22 cellular contexts compared by ENCODE assay signal in the genomic region with DNA sequence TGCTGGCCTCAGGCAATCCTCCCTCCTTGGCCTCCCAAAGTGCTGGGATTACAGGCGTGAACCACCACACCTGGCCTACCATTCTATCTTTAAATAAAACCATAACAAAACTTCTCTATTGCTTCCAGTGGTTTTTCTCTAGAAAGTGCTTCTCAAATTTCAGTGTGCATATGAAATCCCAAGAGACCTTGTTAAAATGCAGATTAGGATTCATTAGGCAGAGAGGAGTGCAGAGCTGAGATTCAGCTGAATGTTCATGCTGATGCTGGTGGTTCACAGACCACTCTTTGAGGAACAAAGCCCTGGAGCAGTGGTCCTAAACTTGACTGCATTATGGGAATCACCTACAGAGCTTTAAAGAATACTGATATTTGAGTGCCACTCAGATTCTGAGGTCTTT. TPM values are rescaled to one million over a fixed set of nuclear protein-coding genes. Genes with fewer than 3 reads are reported as not detected.
A peak's percentile ranks its signal among the peaks of the same experiment; 100 is the strongest.
DNase-seq lines count a peak whose midpoint lies in the region; TF ChIP-seq lines count a peak whose summit lies in the region.
"Had no signal": no experiment of that assay in that cellular context is flagged by ENCODE, and none has a peak within 500 bp of the region (broad histone marks: within the 10 kb centered on the region; RNA-seq: fewer than 3 reads in every experiment).

No MANE protein-coding gene starts in this region.

- TF ChIP-seq CTCF in A673 (conservative IDR thresholded peaks at IDR 0.05; ENCODE audit: low read depth, low read length) = no peak
- TF ChIP-seq CTCF in nephron progenitor cell (IDR thresholded peaks at IDR 0.05) = no peak

- peaks cover 9% of the 10 kb centered on the region for H3K4me1 ChIP-seq in A673 (ENCODE audit: insufficient read depth, low read length, poor library complexity, severe bottlenecking)
- H3K4me1 ChIP-seq: BE2C, HAP-1 had no signal

- no peak overlapping the region for H3K27ac Mint-ChIP-seq in activated naive CD4-positive, alpha-beta T cell treated with anti-CD3 and anti-CD28 coated beads, Interleukin-2, amount 10 ng/mL, durations not matched to agents 7 days and 5 days
- no peak overlapping the region for H3K27ac Mint-ChIP-seq in nephron progenitor cell
- H3K27ac Mint-ChIP-seq: CD14-positive monocyte; CD4-positive, alpha-beta T cell; CD8-positive, alpha-beta memory T cell; HFFc6 had no signal

- CTCF ChIA-PET in A673 (lab: Charles Lee) = interaction anchor here (0.5 kb wide), 1 partner anchor 1144 kb away, joined by 4 read pairs; no protein-coding TSS in a partner anchor
- CTCF ChIA-PET in activated naive CD4-positive, alpha-beta T cell treated with anti-CD3 and anti-CD28 coated beads, Interleukin-2, amount 10 ng/mL, durations not matched to agents 7 days and 5 days (lab: Charles Lee) = no interaction called here

- BruUV-seq in A673 (replicated peaks; lab: Mats Ljungman, UMichigan) = no TSS peak

- H3K4me3 Mint-ChIP-seq in activated naive CD4-positive, alpha-beta T cell treated with anti-CD3 and anti-CD28 coated beads, Interleukin-2, amount 10 ng/mL, durations not matched to agents 7 days and 5 days = no peak overlapping the region
- no peak overlapping the region for H3K4me3 Mint-ChIP-seq in nephron progenitor cell
- H3K4me3 Mint-ChIP-seq: CD14-positive monocyte; CD4-positive, alpha-beta T cell; HFFc6 had no signal

- H3K36me3 ChIP-seq in A673 (ENCODE audit: insufficient read depth, low read length, poor library complexity, severe bottlenecking) (no peaks in the 10 kb centered on the region), SK-N-MC (ENCODE audit: insufficient read depth, low read length) (no peaks in the 10 kb centered on the region)
- H3K36me3 ChIP-seq: BE2C; BLaER1 treated with 17β-estradiol and CSF1 and Interleukin-3, amounts not matched to agents 10 nM and 100 nM; HAP-1 had no signal

- no peaks in the 10 kb centered on the region for H3K36me3 Mint-ChIP-seq in activated naive CD4-positive, alpha-beta T cell treated with anti-CD3 and anti-CD28 coated beads, Interleukin-2, amount 10 ng/mL, durations not matched to agents 7 days and 5 days
- H3K36me3 Mint-ChIP-seq in nephron progenitor cell (ENCODE audit: low read depth) = peaks cover 8% of the 10 kb centered on the region
- H3K36me3 Mint-ChIP-seq: CD14-positive monocyte had no signal

- H3K9me3 ChIP-seq in A673 (ENCODE audit: low read depth, low read length, poor library complexity, severe bottlenecking) = peaks cover 3% of the 10 kb centered on the region
- H3K9me3 ChIP-seq in SK-N-MC (ENCODE audit: low read depth, low read length) = no peaks in the 10 kb centered on the region
- H3K9me3 ChIP-seq: BE2C, HAP-1 had no signal

- no peaks in the 10 kb centered on the region for H3K27me3 ChIP-seq in A673 (replicated peaks; ENCODE audit: insufficient read depth, low read depth, low read length, poor library complexity)
- H3K27me3 ChIP-seq: BE2C; BLaER1 treated with 17β-estradiol and CSF1 and Interleukin-3, amounts not matched to agents 10 nM and 100 nM had no signal

- H3K27ac ChIP-seq in A673 (ENCODE audit: low read depth, low read length, poor library complexity, severe bottlenecking) (no peak overlapping the region), SK-N-MC (no peak overlapping the region)
- H3K27ac ChIP-seq: 22Rv1; BLaER1 treated with 17β-estradiol and CSF1 and Interleukin-3, amounts not matched to agents 10 nM and 100 nM had no signal

- no peaks in the 10 kb centered on the region for H3K4me1 Mint-ChIP-seq in activated naive CD4-positive, alpha-beta T cell treated with anti-CD3 and anti-CD28 coated beads, Interleukin-2, amount 10 ng/mL, durations not matched to agents 7 days and 5 days
- peaks cover 13% of the 10 kb centered on the region for H3K4me1 Mint-ChIP-seq in nephron progenitor cell
- H3K4me1 Mint-ChIP-seq: CD8-positive, alpha-beta memory T cell had no signal

- peaks cover 5% of the 10 kb centered on the region for H3K27me3 Mint-ChIP-seq in activated naive CD4-positive, alpha-beta T cell treated with anti-CD3 and anti-CD28 coated beads, Interleukin-2, amount 10 ng/mL, durations not matched to agents 7 days and 5 days
- peaks cover 6% of the 10 kb centered on the region for H3K27me3 Mint-ChIP-seq in nephron progenitor cell (ENCODE audit: low read depth, poor library complexity)

- intact Hi-C loops in A673 (cut with micrococcal nuclease; ENCODE audit: unreplicated experiment) = no loop called here

- H3K4me3 ChIP-seq in A673 (ENCODE audit: low read depth, low read length, poor library complexity, severe bottlenecking) (no peak overlapping the region), SK-N-MC (no peak overlapping the region; the same call in 1 of the 2 replicates)
- H3K4me3 ChIP-seq: BLaER1 treated with 17β-estradiol and CSF1 and Interleukin-3, amounts not matched to agents 10 nM and 100 nM; GM12878; HAP-1 had no signal

- no peak overlapping the region for H3K9ac ChIP-seq in SK-N-MC (ENCODE audit: insufficient read length)
- H3K9ac ChIP-seq: BLaER1 treated with 17β-estradiol and CSF1 and Interleukin-3, amounts not matched to agents 10 nM and 100 nM had no signal

- peaks cover 4% of the 10 kb centered on the region for H3K9me3 Mint-ChIP-seq in activated naive CD4-positive, alpha-beta T cell treated with anti-CD3 and anti-CD28 coated beads, Interleukin-2, amount 10 ng/mL, durations not matched to agents 7 days and 5 days
- peaks cover 17% of the 10 kb centered on the region for H3K9me3 Mint-ChIP-seq in nephron progenitor cell

- peak; percentile 41 for DNase-seq in DMS 273 (lab: John Stamatoyannopoulos, UW; ENCODE audit: unreplicated experiment)
- no peak for DNase-seq in DMS 273 treated with DMSO at 0.1 percent for 48 hours (lab: John Stamatoyannopoulos, UW)
- DNase-seq in A673 (ENCODE audit: low spot score) = peak; percentile 75
- DNase-seq in SK-N-MC (ENCODE audit: low read depth, low spot score) = peak; percentile 77
- no peak for DNase-seq in activated naive CD4-positive, alpha-beta T cell treated with anti-CD3 and anti-CD28 coated beads, Interleukin-2, amount 10 ng/mL, durations not matched to agents 7 days and 5 days
- no peak for DNase-seq in nephron progenitor cell
- DNase-seq: ACHN; AML-193; BE2C; Calu3; CD4-positive, alpha-beta T cell; CD8-positive, alpha-beta memory T cell; DMS79; EL; GDM1; GOT3; HFFc6 had no signal

- POLR2A ChIA-PET in A673 (lab: Charles Lee; ENCODE audit: low non-redundant PET) = no interaction called here

RNA-seq across cellular contexts. Expression of a gene that starts 28.2 kb away (rescaled TPM):
- 7.1 and 8.9 TPM in 2 replicates for total RNA-seq in A673 (2021)

RNA-seq across cellular contexts. Expression of a gene that starts 34.3 kb away (rescaled TPM):
- 1,502 and 1,533 TPM in 2 replicates for total RNA-seq in A673 (2021)

RNA-seq across cellular contexts. Expression of a gene that starts 39.9 kb away (rescaled TPM):
- 11.7 and 22.3 TPM in 2 replicates for total RNA-seq in A673 (2021)
- total RNA-seq: Calu3; CD4-positive, alpha-beta T cell; CD8-positive, alpha-beta memory T cell had no signal

Comparison
In these comparisons a context has a peak if more than half of its experiments do, and no peak if none do; other contexts are left out.
1. DNase-seq: peak in DMS 273 (single experiment), A673 (single experiment) and SK-N-MC (single experiment); none in DMS 273 treated with DMSO at 0.1 percent for 48 hours (single experiment), activated naive CD4-positive, alpha-beta T cell treated with anti-CD3 and anti-CD28 coated beads, Interleukin-2, amount 10 ng/mL, durations not matched to agents 7 days and 5 days (single experiment) and nephron progenitor cell (single experiment).